ENCODE assay signal across 18 cellular contexts in the genomic region with DNA sequence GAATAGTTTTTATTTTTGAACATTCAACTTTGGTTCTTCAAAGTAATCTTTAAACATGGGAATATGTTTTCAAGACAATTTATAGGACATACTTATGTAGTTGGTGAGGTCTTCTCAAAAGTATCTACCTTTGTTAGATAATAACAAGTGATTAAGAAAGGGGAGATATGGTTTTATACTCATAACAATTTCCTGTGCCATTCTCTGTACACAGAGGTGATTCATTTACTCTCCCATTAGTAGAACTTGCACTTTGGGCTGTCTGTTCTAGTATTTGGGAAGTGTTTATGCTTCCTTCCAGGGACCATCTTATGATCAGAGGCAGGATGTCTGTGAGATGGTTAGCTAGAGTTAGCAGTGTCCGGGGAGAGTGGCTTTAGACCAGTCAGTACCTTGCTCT.
"Had no signal": no experiment of that assay in that cellular context is flagged by ENCODE, and none has a peak within 500 bp of the region (broad histone marks: within the 10 kb centered on the region; RNA-seq: fewer than 3 reads in every experiment).

No MANE protein-coding gene starts in this region.

- DNase-seq: KBM-7, NCI-H1092, NCI-H1105 treated with DMSO at 0.1 percent for 48 hours, NCI-H1417 treated with DMSO at 0.1 percent for 48 hours, NCI-H146, NCI-H1694 treated with DMSO at 0.1 percent for 48 hours, NCI-H1930, NCI-H2081, NCI-H2107, NCI-H2227 treated with DMSO at 0.1 percent for 48 hours, NCI-H524, NCI-H526 treated with DMSO at 0.1 percent for 48 hours, NCI-H748 treated with DMSO at 0.1 percent for 48 hours, Right ventricle myocardium superior, RPMI8226, SIG-M5 had no signal

- H3K4me1 ChIP-seq: SJSA1 had no signal

- H3K4me3 ChIP-seq: SJSA1, SK-N-MC had no signal

- H3K9me3 ChIP-seq: SJSA1 had no signal

- H3K27me3 ChIP-seq: SJSA1 had no signal

- H3K27ac ChIP-seq: SJSA1 had no signal
